33 cellular contexts compared by ENCODE assay signal in genomic region chr20:38346741-38347140, GRCh38. TPM values are rescaled to one million over a fixed set of nuclear protein-coding genes. Genes with fewer than 3 reads are reported as not detected.
"Had no signal": no experiment of that assay in that cellular context is flagged by ENCODE, and none has a peak within 500 bp of the region (broad histone marks: within the 10 kb centered on the region; RNA-seq: fewer than 3 reads in every experiment).

No MANE protein-coding gene starts in this region.

- H3K27me3 Mint-ChIP-seq: activated CD4-positive, alpha-beta T cell treated with anti-CD3 and anti-CD28 coated beads, Interleukin-2, amount 10 ng/mL, durations not matched to agents 24 days and 14 days; activated naive CD4-positive, alpha-beta T cell treated with anti-CD3 and anti-CD28 coated beads, Interleukin-2, amount 50 U/mL, for 24 hours; activated naive CD8-positive, alpha-beta T cell treated with anti-CD3 and anti-CD28 coated beads, Interleukin-2, amount 50 U/mL, for 24 hours had no signal

- FAIRE-seq: astrocyte, TTC549 had no signal

- ATAC-seq: activated CD8-positive, alpha-beta memory T cell treated with anti-CD3 and anti-CD28 coated beads, Interleukin-2, amount 10 ng/mL, durations not matched to agents 7 days and 5 days; activated naive CD8-positive, alpha-beta T cell treated with anti-CD3 and anti-CD28 coated beads, Interleukin-2, amount 50 U/mL, for 24 hours; T-cell had no signal

- H3K9me3 Mint-ChIP-seq: activated B cell treated with CpG ODN at 0.5 μM for 24 hours; activated CD4-positive, alpha-beta T cell treated with anti-CD3 and anti-CD28 coated beads, Interleukin-2, amount 10 ng/mL, durations not matched to agents 24 days and 14 days; activated naive CD4-positive, alpha-beta T cell treated with anti-CD3 and anti-CD28 coated beads, Interleukin-2, amount 50 U/mL, for 24 hours; activated naive CD8-positive, alpha-beta T cell treated with anti-CD3 and anti-CD28 coated beads, Interleukin-2, amount 50 U/mL, for 24 hours; activated T-cell treated with anti-CD3 and anti-CD28 coated beads, Interleukin-2, amount 50 U/mL, for 24 hours; activated T-helper 1 cell treated with anti-CD3 and anti-CD28 coated beads, Interleukin-12 subunit alpha, Interleukin-12 subunit beta, Interleukin-2, Interleukin-4 antibody, amounts not matched to agents 30 ng/mL and 10 ng/mL and 1 ng/mL, durations not matched to agents 14 hours and 24 hours and 36 hours; central memory CD8-positive, alpha-beta T cell; T-cell had no signal

- H3K4me3 Mint-ChIP-seq: activated B cell treated with CpG ODN at 0.5 μM for 24 hours; activated CD4-positive, alpha-beta T cell treated with anti-CD3 and anti-CD28 coated beads, Interleukin-2, amount 10 ng/mL, durations not matched to agents 24 days and 14 days; activated CD8-positive, alpha-beta memory T cell treated with anti-CD3 and anti-CD28 coated beads, Interleukin-2, amount 10 ng/mL, durations not matched to agents 7 days and 5 days; activated naive CD4-positive, alpha-beta T cell treated with anti-CD3 and anti-CD28 coated beads, Interleukin-2, amount 50 U/mL, for 24 hours; activated naive CD8-positive, alpha-beta T cell treated with anti-CD3 and anti-CD28 coated beads, Interleukin-2, amount 50 U/mL, for 24 hours; activated T-cell treated with anti-CD3 and anti-CD28 coated beads, Interleukin-2, amount 50 U/mL, for 24 hours; activated T-helper 1 cell treated with anti-CD3 and anti-CD28 coated beads, Interleukin-12 subunit alpha, Interleukin-12 subunit beta, Interleukin-2, Interleukin-4 antibody, amounts not matched to agents 30 ng/mL and 10 ng/mL and 1 ng/mL, durations not matched to agents 14 hours and 24 hours and 36 hours; brain; central memory CD8-positive, alpha-beta T cell; T-cell had no signal

- H3K27ac Mint-ChIP-seq: activated B cell treated with CpG ODN at 0.5 μM for 24 hours; activated CD4-positive, alpha-beta T cell treated with anti-CD3 and anti-CD28 coated beads, Interleukin-2, amount 10 ng/mL, durations not matched to agents 24 days and 14 days; activated CD8-positive, alpha-beta memory T cell treated with anti-CD3 and anti-CD28 coated beads, Interleukin-2, amount 10 ng/mL, durations not matched to agents 7 days and 5 days; activated naive CD4-positive, alpha-beta T cell treated with anti-CD3 and anti-CD28 coated beads, Interleukin-2, amount 50 U/mL, for 24 hours; activated naive CD8-positive, alpha-beta T cell treated with anti-CD3 and anti-CD28 coated beads, Interleukin-2, amount 50 U/mL, for 24 hours; activated T-cell treated with anti-CD3 and anti-CD28 coated beads, Interleukin-2, amount 50 U/mL, for 24 hours; activated T-helper 1 cell treated with anti-CD3 and anti-CD28 coated beads, Interleukin-12 subunit alpha, Interleukin-12 subunit beta, Interleukin-2, Interleukin-4 antibody, amounts not matched to agents 30 ng/mL and 10 ng/mL and 1 ng/mL, durations not matched to agents 14 hours and 24 hours and 36 hours; brain; T-cell had no signal

- DNase-seq: activated B cell treated with CpG ODN at 0.5 μM for 24 hours; activated CD4-positive, alpha-beta T cell treated with anti-CD3 and anti-CD28 coated beads for 1 hour; activated CD4-positive, alpha-beta T cell treated with anti-CD3 and anti-CD28 coated beads, Interleukin-2, amount 10 ng/mL, durations not matched to agents 24 days and 14 days; activated CD4-positive, alpha-beta T cell treated with anti-CD3 and anti-CD28 coated beads, Interleukin-2, amount 50 U/mL, for 48 hours; activated CD8-positive, alpha-beta memory T cell treated with anti-CD3 and anti-CD28 coated beads, Interleukin-2, amount 10 ng/mL, durations not matched to agents 7 days and 5 days; activated effector memory CD4-positive, alpha-beta T cell treated with Interleukin-2 at 50 U/mL for 16 hours; activated naive CD4-positive, alpha-beta T cell; activated naive CD8-positive, alpha-beta T cell treated with anti-CD3 and anti-CD28 coated beads, Interleukin-2, amount 50 U/mL, for 24 hours; activated T-cell treated with anti-CD3 and anti-CD28 coated beads, Interleukin-2, amount 50 U/mL, for 24 hours; amygdala; NCI-H1092; NCI-H1417; NCI-H2029; NCI-H2107; NCI-H2171 treated with DMSO at 0.1 percent for 48 hours; NCI-H345; NCI-H510A; NCI-H526 treated with DMSO at 0.1 percent for 48 hours; NCI-H82; SIG-M5; T-cell; T-helper 2 cell; T1000 had no signal

- H3K4me3 ChIP-seq: SK-N-MC had no signal

- H3K4me1 Mint-ChIP-seq: activated B cell treated with CpG ODN at 0.5 μM for 24 hours; activated CD4-positive, alpha-beta T cell treated with anti-CD3 and anti-CD28 coated beads, Interleukin-2, amount 10 ng/mL, durations not matched to agents 24 days and 14 days; activated CD8-positive, alpha-beta memory T cell treated with anti-CD3 and anti-CD28 coated beads, Interleukin-2, amount 10 ng/mL, durations not matched to agents 7 days and 5 days; activated naive CD4-positive, alpha-beta T cell treated with anti-CD3 and anti-CD28 coated beads, Interleukin-2, amount 50 U/mL, for 24 hours; activated naive CD8-positive, alpha-beta T cell treated with anti-CD3 and anti-CD28 coated beads, Interleukin-2, amount 50 U/mL, for 24 hours; central memory CD8-positive, alpha-beta T cell; T-cell had no signal

- H3K27ac ChIP-seq: SK-N-MC had no signal

- H3K36me3 Mint-ChIP-seq: activated CD8-positive, alpha-beta memory T cell treated with anti-CD3 and anti-CD28 coated beads, Interleukin-2, amount 10 ng/mL, durations not matched to agents 7 days and 5 days; activated naive CD4-positive, alpha-beta T cell treated with anti-CD3 and anti-CD28 coated beads, Interleukin-2, amount 50 U/mL, for 24 hours; brain; T-cell had no signal

RNA-seq across cellular contexts. Expression of gene LBP, which starts 0.5 kb away (rescaled TPM):
- total RNA-seq: activated B cell treated with CpG ODN at 0.5 μM for 24 hours; activated CD4-positive, alpha-beta T cell treated with anti-CD3 and anti-CD28 coated beads, Interleukin-2, amount 10 ng/mL, durations not matched to agents 24 days and 14 days; activated CD8-positive, alpha-beta memory T cell treated with anti-CD3 and anti-CD28 coated beads, Interleukin-2, amount 10 ng/mL, durations not matched to agents 7 days and 5 days; activated T-helper 1 cell treated with anti-CD3 and anti-CD28 coated beads, Interleukin-12 subunit alpha, Interleukin-12 subunit beta, Interleukin-2, Interleukin-4 antibody, amounts not matched to agents 30 ng/mL and 10 ng/mL and 1 ng/mL, durations not matched to agents 14 hours and 24 hours and 36 hours; astrocyte; MCF 10A; OCI-LY7; RPMI7951 had no signal

RNA-seq across cellular contexts. Expression of gene BPI, which starts 42.8 kb away (rescaled TPM):
- total RNA-seq: activated B cell treated with CpG ODN at 0.5 μM for 24 hours; activated CD4-positive, alpha-beta T cell treated with anti-CD3 and anti-CD28 coated beads, Interleukin-2, amount 10 ng/mL, durations not matched to agents 24 days and 14 days; activated CD8-positive, alpha-beta memory T cell treated with anti-CD3 and anti-CD28 coated beads, Interleukin-2, amount 10 ng/mL, durations not matched to agents 7 days and 5 days; activated T-helper 1 cell treated with anti-CD3 and anti-CD28 coated beads, Interleukin-12 subunit alpha, Interleukin-12 subunit beta, Interleukin-2, Interleukin-4 antibody, amounts not matched to agents 30 ng/mL and 10 ng/mL and 1 ng/mL, durations not matched to agents 14 hours and 24 hours and 36 hours; astrocyte; MCF 10A; OCI-LY7; T-cell had no signal
